In genomic region chr7:21969822-21970221, GRCh38 we compare ENCODE assay signal across 22 cellular contexts. TPM values are rescaled to one million over a fixed set of nuclear protein-coding genes. Genes with fewer than 3 reads are reported as not detected.
DNase-seq lines count a peak whose midpoint lies in the region; ATAC-seq, FAIRE-seq and TF ChIP-seq lines count a peak whose summit lies in the region.
"Had no signal": no experiment of that assay in that cellular context is flagged by ENCODE, and none has a peak within 500 bp of the region (broad histone marks: within the 10 kb centered on the region; RNA-seq: fewer than 3 reads in every experiment).

No MANE protein-coding gene starts in this region.

- no peaks in the 10 kb centered on the region for H3K4me1 Mint-ChIP-seq in type B pancreatic cell (ENCODE audit: unreplicated experiment)

- TF ChIP-seq CTCF in type B pancreatic cell (conservative IDR thresholded peaks at IDR 0.05) = no peak

- DNase-seq in GM19239 (ENCODE audit: insufficient read length, low spot score) = no peak
- peak; percentile 29 for DNase-seq in RPMI7951 (ENCODE audit: low read depth)
- no peak for DNase-seq in left lobe of liver (ENCODE audit: low spot score)
- DNase-seq in LoVo (ENCODE audit: low spot score) = no peak
- no peak for DNase-seq in type B pancreatic cell (ENCODE audit: extremely low spot score, unreplicated experiment)
- no peak for DNase-seq in kidney tubule cell (ENCODE audit: low spot score)
- DNase-seq: 8988T; ACHN; AML-193; BE2C; CD4-positive, alpha-beta T cell; CD8-positive, alpha-beta memory T cell; DMS 273 treated with DMSO at 0.1 percent for 48 hours; DMS79; EL; H9 had no signal

- peaks cover 4% of the 10 kb centered on the region for H3K27me3 Mint-ChIP-seq in type B pancreatic cell

- no peaks in the 10 kb centered on the region for H3K36me3 Mint-ChIP-seq in type B pancreatic cell
- H3K36me3 Mint-ChIP-seq: CD14-positive monocyte; CD8-positive, alpha-beta memory T cell had no signal

- no peak overlapping the region for H3K4me3 Mint-ChIP-seq in type B pancreatic cell
- H3K4me3 Mint-ChIP-seq: CD14-positive monocyte; CD4-positive, alpha-beta T cell; CD8-positive, alpha-beta memory T cell; GM23338; H9 had no signal

- H3K9me3 Mint-ChIP-seq in type B pancreatic cell = no peaks in the 10 kb centered on the region
- H3K9me3 Mint-ChIP-seq: CD4-positive, alpha-beta T cell; CD8-positive, alpha-beta memory T cell; GM23338; H9 had no signal

- peak; percentile 14 for ATAC-seq in left lobe of liver
- ATAC-seq: A549, GM23338, HCT116 had no signal

- H3K27ac Mint-ChIP-seq in type B pancreatic cell = no peak overlapping the region
- H3K27ac Mint-ChIP-seq: CD14-positive monocyte; CD4-positive, alpha-beta T cell; CD8-positive, alpha-beta memory T cell; GM23338; H9 had no signal

- peak; percentile 35 for FAIRE-seq in GM19239 (lab: Jason Lieb, UNC)
- FAIRE-seq: A549, D721Med, GM12892 had no signal

RNA-seq across cellular contexts. Expression of gene CDCA7L, which starts 24.1 kb away (rescaled TPM):
- total RNA-seq in RPMI7951 (2014; rRNA removed; shearing (Covaris generic)) = 65.6 and 66.2 TPM in 2 replicates
- 5.2 TPM for total RNA-seq in left lobe of liver
- total RNA-seq in type B pancreatic cell (ENCODE audit: low replicate concordance) = 17.3 and 37.8 TPM in 2 replicates
